ENCODE assay signal across 8 cellular contexts in genomic region chr2:99488999-99489757, GRCh38. TPM values are rescaled to one million over a fixed set of nuclear protein-coding genes. Genes with fewer than 3 reads are reported as not detected.
DNase-seq lines count a peak whose midpoint lies in the region; ATAC-seq lines count a peak whose summit lies in the region.

No MANE protein-coding gene starts in this region.

- H3K27ac ChIP-seq in iPS-20b (ENCODE audit: low read length), result peak overlapping the region; percentile 18

- peak overlapping the region; percentile 90 for H3K9ac ChIP-seq in iPS-20b (ENCODE audit: low read depth, low read length)
- H3K9ac ChIP-seq in skeletal muscle satellite cell (ENCODE audit: low read depth, low read length), result peak overlapping the region; percentile 89

- H3K36me3 ChIP-seq in iPS-20b (ENCODE audit: insufficient read depth, low read depth, low read length) (no peaks in the 10 kb centered on the region), skeletal muscle satellite cell (ENCODE audit: insufficient read depth, low read length) (no peaks in the 10 kb centered on the region)

- ATAC-seq in GM21526 (IDR thresholded peaks at IDR 0.05; ENCODE audit: low FRiP score, unreplicated experiment), result peak; percentile 31

- H3K9me3 ChIP-seq in iPS-20b (ENCODE audit: insufficient read depth, low read depth, low read length) (no peaks in the 10 kb centered on the region), skeletal muscle satellite cell (replicated peaks; ENCODE audit: low read length) (no peaks in the 10 kb centered on the region)

- peak overlapping the region; percentile 79 for H3K4me2 ChIP-seq in skeletal muscle satellite cell (ENCODE audit: low read length)

- H3K4me3 ChIP-seq in iPS-20b (ENCODE audit: low read length) (peak overlapping the region; percentile 94), skeletal muscle satellite cell (ENCODE audit: low read length) (peak overlapping the region; percentile 98)

- DNase-seq in EH (ENCODE audit: low read depth) (peak; percentile 67), HuH-7.5 (ENCODE audit: low spot score) (peak; percentile 75), T-helper 2 cell (peak; percentile 20 to 61 (median 44)), T47D (ENCODE audit: low read depth in 1 of 2, low spot score in 1 of 2) (peak; percentile 45 to 69), GOT3 (lab: John Stamatoyannopoulos, UW) (no peak)

- H3K4me1 ChIP-seq in iPS-20b (ENCODE audit: insufficient read depth, low read length), result peaks cover 17% of the 10 kb centered on the region; the same call in 1 of the 2 replicates
- peaks cover 16% of the 10 kb centered on the region for H3K4me1 ChIP-seq in skeletal muscle satellite cell (ENCODE audit: control insufficient read depth, insufficient read depth, low read length)

- H3K27me3 ChIP-seq in iPS-20b (ENCODE audit: insufficient read depth, low read length) (no peaks in the 10 kb centered on the region), skeletal muscle satellite cell (ENCODE audit: control insufficient read depth, insufficient read depth, low read length) (peaks cover 13% of the 10 kb centered on the region)

- in situ Hi-C loops in T47D (cut with HindIII; ENCODE audit: low pct_unique_long_range_greater_than_20kb, low sequenced_read_pairs), result no loop called here

RNA-seq across cellular contexts. Expression of gene REV1, which starts 0.6 kb away (rescaled TPM):
- 19.5 and 20.1 TPM in 2 replicates for total RNA-seq in skeletal muscle satellite cell (2012; rRNA removed)
